Comparison of ENCODE assay signal across 8 cellular contexts in the genomic region with DNA sequence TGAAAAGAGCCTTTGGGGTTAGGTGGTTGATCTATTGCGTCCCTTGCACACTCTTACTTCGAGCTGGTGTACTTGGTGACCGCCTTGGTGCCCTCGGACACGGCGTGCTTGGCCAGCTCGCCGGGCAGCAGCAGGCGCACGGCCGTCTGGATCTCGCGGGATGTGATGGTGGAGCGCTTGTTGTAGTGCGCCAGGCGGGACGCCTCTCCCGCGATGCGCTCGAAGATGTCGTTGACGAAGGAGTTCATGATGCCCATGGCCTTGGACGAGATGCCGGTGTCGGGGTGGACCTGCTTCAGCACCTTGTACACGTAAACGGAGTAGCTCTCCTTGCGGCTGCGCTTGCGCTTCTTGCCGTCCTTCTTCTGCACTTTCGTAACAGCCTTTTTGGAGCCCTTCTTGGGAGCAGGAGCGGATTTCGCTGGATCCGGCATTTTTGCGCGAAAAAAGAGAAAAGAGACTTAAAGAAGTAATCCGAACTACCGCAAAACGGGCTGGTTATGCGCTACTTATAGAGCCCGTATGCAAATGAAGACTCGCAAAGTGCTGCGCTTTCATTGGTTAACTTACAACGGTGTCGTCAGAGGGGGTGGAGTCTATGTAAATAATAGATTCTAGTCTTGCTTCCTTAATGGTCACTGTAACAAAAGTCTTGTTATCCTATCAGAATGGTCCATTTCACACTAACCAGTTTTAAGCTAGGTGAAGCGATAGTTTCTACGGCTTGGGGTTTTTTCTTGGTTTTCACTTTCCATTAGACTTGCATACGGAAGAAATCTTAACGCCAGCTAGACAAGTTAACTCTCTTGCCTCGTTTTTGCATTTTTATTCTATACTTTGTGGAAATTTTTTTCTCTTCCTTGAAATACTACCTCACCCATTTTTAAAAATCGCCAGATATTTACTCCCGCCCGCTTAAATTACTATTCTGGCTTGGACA. TPM values are rescaled to one million over a fixed set of nuclear protein-coding genes. Genes with fewer than 3 reads are reported as not detected.
DNase-seq lines count a peak whose midpoint lies in the region; ATAC-seq and TF ChIP-seq lines count a peak whose summit lies in the region.
"Not testable (repeated sequence)": the region's sequence is repeated elsewhere in the genome, so short reads cannot be mapped to it uniquely, and the experiment has no call there.

No MANE protein-coding gene starts in this region.

- not testable (repeated sequence) for H3K27me3 ChIP-seq in ovary; thoracic aorta (replicated peaks; ENCODE audit: insufficient read depth)

- 0% methylated on average over 30 to 45 of the region's 55 CpGs for WGBS in ovary, 3 donors

- TF ChIP-seq EP300 in ovary (IDR thresholded peaks at IDR 0.05) = not testable (repeated sequence)

- H3K36me3 Mint-ChIP-seq in activated naive CD8-positive, alpha-beta T cell = not testable (repeated sequence)

- peaks cover 18% of the 10 kb centered on the region for H3K4me1 Mint-ChIP-seq in activated naive CD8-positive, alpha-beta T cell (ENCODE audit: low read depth)

- not testable (repeated sequence) for H3K9me3 ChIP-seq in ovary, thoracic aorta

- peak overlapping the region; percentile 97 for H3K27ac Mint-ChIP-seq in activated naive CD8-positive, alpha-beta T cell

- H3K4me1 ChIP-seq in ovary (ENCODE audit: insufficient read depth); thoracic aorta (ENCODE audit: control insufficient read depth in 1 of 2, low read depth in 2 of 2): not testable (repeated sequence)

- H3K4me3 Mint-ChIP-seq in activated naive CD8-positive, alpha-beta T cell = peak overlapping the region; percentile 94

- TF ChIP-seq POLR2A in ovary (IDR thresholded peaks at IDR 0.05) = peak; percentile 63

- not testable (repeated sequence) for TF ChIP-seq CTCF in ovary (IDR thresholded peaks at IDR 0.05); thoracic aorta (IDR thresholded peaks at IDR 0.05)

- H3K36me3 ChIP-seq in ovary, thoracic aorta: not testable (repeated sequence)

- DNase-seq in NCI-H1105 (lab: John Stamatoyannopoulos, UW) (peak; percentile 92), head of caudate nucleus (peak; percentile 52 to 96 (median 88)), ovary (peak; percentile 78 to 93 (median 81)), thoracic aorta (ENCODE audit: low spot score) (peak; percentile 67)

- H3K27ac ChIP-seq in ovary = peak overlapping the region; percentile 57 to 91
- peak overlapping the region; percentile 94 to 95 for H3K27ac ChIP-seq in thoracic aorta

- ATAC-seq in HG02642 (IDR thresholded peaks at IDR 0.05; ENCODE audit: poor library complexity, unreplicated experiment) (peak; percentile 83), SK-N-SH treated with all-trans-retinoic acid at 6 μM for 48 hours (peak; percentile 89), thoracic aorta (ENCODE audit: insufficient number of reproducible peaks, low FRiP score, low read depth) (peak; percentile 97)

- intact Hi-C loops in head of caudate nucleus (cut with DNase I); ovary (cut with DNase I): not testable (repeated sequence)

- H3K4me3 ChIP-seq in GM08714 (ENCODE audit: low read length) (peak overlapping the region; percentile 62; the same call in 1 of the 2 replicates), ovary (peak overlapping the region; percentile 46), thoracic aorta (peak overlapping the region; percentile 88)

- H3K9me3 Mint-ChIP-seq in activated naive CD8-positive, alpha-beta T cell (ENCODE audit: low read depth) = not testable (repeated sequence)

- not testable (repeated sequence) for H3K27me3 Mint-ChIP-seq in activated naive CD8-positive, alpha-beta T cell

RNA-seq across cellular contexts. Expression of a gene that starts 29.7 kb away (rescaled TPM):
- total RNA-seq in ovary (10 to 100 TPM in 1 of 7 donors, 1 to 10 TPM in 5, under 1 TPM in 1; 0.34 to 17.9 (median 3.2) TPM), thoracic aorta (10 to 100 TPM; 15.8 to 37.1 TPM)
- 1 to 10 TPM; 2.9 to 7.4 TPM for polyA plus RNA-seq in ovary

Comparison
In these comparisons a context has a peak if more than half of its experiments do, and no peak if none do; other contexts are left out.
1. Peak in every context shown above with its lines: DNase-seq, ATAC-seq, H3K4me3 ChIP-seq and H3K27ac ChIP-seq.